22 cellular contexts compared by ENCODE assay signal in genomic region chr2:126849486-126849885, GRCh38. TPM values are rescaled to one million over a fixed set of nuclear protein-coding genes. Genes with fewer than 3 reads are reported as not detected.
A peak's percentile ranks its signal among the peaks of the same experiment; 100 is the strongest.
DNase-seq lines count a peak whose midpoint lies in the region; TF ChIP-seq lines count a peak whose summit lies in the region.
"Had no signal": no experiment of that assay in that cellular context is flagged by ENCODE, and none has a peak within 500 bp of the region (broad histone marks: within the 10 kb centered on the region; RNA-seq: fewer than 3 reads in every experiment).

No MANE protein-coding gene starts in this region.

- no peak overlapping the region for H3K4me3 Mint-ChIP-seq in activated CD4-positive, alpha-beta T cell treated with anti-CD3 and anti-CD28 coated beads, Interleukin-2, amount 10 ng/mL, durations not matched to agents 24 days and 14 days
- H3K4me3 Mint-ChIP-seq in type B pancreatic cell: no peak overlapping the region
- H3K4me3 Mint-ChIP-seq: CD14-positive monocyte; CD4-positive, alpha-beta memory T cell; GM23338; HFFc6 had no signal

- TF ChIP-seq EP300 in esophagus muscularis mucosa (IDR thresholded peaks at IDR 0.05): no peak

- H3K4ac ChIP-seq in neuronal stem cell (ENCODE audit: low read length): no peak overlapping the region

- H3K9me3 Mint-ChIP-seq in activated CD4-positive, alpha-beta T cell treated with anti-CD3 and anti-CD28 coated beads, Interleukin-2, amount 10 ng/mL, durations not matched to agents 24 days and 14 days: no peaks in the 10 kb centered on the region
- H3K9me3 Mint-ChIP-seq in type B pancreatic cell: no peaks in the 10 kb centered on the region
- H3K9me3 Mint-ChIP-seq: CD4-positive, alpha-beta memory T cell; GM23338; HFFc6 had no signal

- no peaks in the 10 kb centered on the region for H3K79me1 ChIP-seq in neuronal stem cell (ENCODE audit: low read depth, low read length)

- H3K4me1 Mint-ChIP-seq in activated CD4-positive, alpha-beta T cell treated with anti-CD3 and anti-CD28 coated beads, Interleukin-2, amount 10 ng/mL, durations not matched to agents 24 days and 14 days: no peaks in the 10 kb centered on the region
- no peaks in the 10 kb centered on the region for H3K4me1 Mint-ChIP-seq in type B pancreatic cell (ENCODE audit: unreplicated experiment)
- H3K4me1 Mint-ChIP-seq: CD4-positive, alpha-beta memory T cell; GM23338 had no signal

- no peaks in the 10 kb centered on the region for H3K36me3 Mint-ChIP-seq in activated CD4-positive, alpha-beta T cell treated with anti-CD3 and anti-CD28 coated beads, Interleukin-2, amount 10 ng/mL, durations not matched to agents 24 days and 14 days (ENCODE audit: low read depth)
- no peaks in the 10 kb centered on the region for H3K36me3 Mint-ChIP-seq in type B pancreatic cell
- H3K36me3 Mint-ChIP-seq: CD4-positive, alpha-beta memory T cell had no signal

- H3K9ac ChIP-seq in neuronal stem cell (ENCODE audit: low read depth, low read length, poor library complexity): no peak overlapping the region
- H3K9ac ChIP-seq: BLaER1 had no signal

- H3K4me3 ChIP-seq in esophagus muscularis mucosa: no peak overlapping the region
- no peak overlapping the region for H3K4me3 ChIP-seq in neuronal stem cell (ENCODE audit: low read length in 2 of 2)
- H3K4me3 ChIP-seq: A549, BLaER1, GM23338 had no signal

- WGBS in esophagus muscularis mucosa: 76% methylated on average over 4 of the region's 4 CpGs
- no CpG with 5 or more reads among the region's 4 CpGs for WGBS in neuronal stem cell (ENCODE audit: extremely low coverage in 2 of 2, insufficient read length in 2 of 2, insufficient replicate concordance in 1 of 2), 2 donors

- H3K23ac ChIP-seq in neuronal stem cell (ENCODE audit: low read depth, low read length, poor library complexity): peak overlapping the region; percentile 12

- H3K27me3 ChIP-seq in esophagus muscularis mucosa: no peaks in the 10 kb centered on the region
- H3K27me3 ChIP-seq in neuronal stem cell (ENCODE audit: control insufficient read depth in 3 of 3, insufficient read depth in 3 of 3, low read depth in 1 of 3, low read length in 3 of 3): no peaks in the 10 kb centered on the region
- H3K27me3 ChIP-seq: BLaER1 had no signal

- no peak overlapping the region for H2BK12ac ChIP-seq in neuronal stem cell (ENCODE audit: low read length)

- H2AFZ ChIP-seq in neuronal stem cell (ENCODE audit: low read length): no peak overlapping the region
- H2AFZ ChIP-seq: GM23338 had no signal

- H3K4me1 ChIP-seq in esophagus muscularis mucosa (no peaks in the 10 kb centered on the region), neuronal stem cell (ENCODE audit: control insufficient read depth in 2 of 2, insufficient read depth in 1 of 2, low read depth in 1 of 2, low read length in 2 of 2) (no peaks in the 10 kb centered on the region)
- H3K4me1 ChIP-seq: A549, BLaER1 had no signal

- peak overlapping the region; percentile 13 for H2AK5ac ChIP-seq in neuronal stem cell (ENCODE audit: low read depth, low read length)

- intact Hi-C loops in activated CD4-positive, alpha-beta T cell treated with anti-CD3 and anti-CD28 coated beads, Interleukin-2, amount 10 ng/mL, durations not matched to agents 24 days and 14 days (cut with micrococcal nuclease): no loop called here
- intact Hi-C loops in esophagus muscularis mucosa (cut with DNase I): no loop called here

- no peak overlapping the region for H2BK120ac ChIP-seq in neuronal stem cell (ENCODE audit: low read depth, low read length)

- peaks cover 9% of the 10 kb centered on the region for H3K27me3 Mint-ChIP-seq in activated CD4-positive, alpha-beta T cell treated with anti-CD3 and anti-CD28 coated beads, Interleukin-2, amount 10 ng/mL, durations not matched to agents 24 days and 14 days
- H3K27me3 Mint-ChIP-seq in type B pancreatic cell: peaks cover 15% of the 10 kb centered on the region

- DNase-seq in activated CD4-positive, alpha-beta T cell treated with anti-CD3 and anti-CD28 coated beads, Interleukin-2, amount 10 ng/mL, durations not matched to agents 24 days and 14 days: peak; percentile 29
- no peak for DNase-seq in activated CD4-positive, alpha-beta T cell treated with anti-CD3 and anti-CD28 coated beads, Interleukin-2, amount 50 U/mL, for 1 hour
- DNase-seq in esophagus muscularis mucosa (ENCODE audit: extremely low spot score) (peak; percentile 85), neuronal stem cell (ENCODE audit: low spot score) (no peak), type B pancreatic cell (ENCODE audit: extremely low spot score, unreplicated experiment) (peak; percentile 32), OCI-M2 (lab: John Stamatoyannopoulos, UW; ENCODE audit: unreplicated experiment) (no peak), GOT3 (lab: John Stamatoyannopoulos, UW) (no peak)
- no peak for DNase-seq in activated CD4-positive, alpha-beta T cell treated with anti-CD3 and anti-CD28 coated beads, Interleukin-2, amount 50 U/mL, for 4 hours
- DNase-seq: AML-193; CD4-positive, alpha-beta memory T cell; DMS153; DMS79; GDM1; H7; HFFc6 had no signal

- no peak overlapping the region for H4K91ac ChIP-seq in neuronal stem cell (ENCODE audit: low read depth, low read length, poor library complexity)

- TF ChIP-seq CTCF in esophagus muscularis mucosa (IDR thresholded peaks at IDR 0.05) (no peak), type B pancreatic cell (conservative IDR thresholded peaks at IDR 0.05) (no peak)

- no peak overlapping the region for H4K8ac ChIP-seq in neuronal stem cell (ENCODE audit: low read depth, low read length)

- peak overlapping the region; percentile 67 for H3K18ac ChIP-seq in neuronal stem cell (ENCODE audit: low read length)

- no peak overlapping the region for H3K4me2 ChIP-seq in neuronal stem cell (ENCODE audit: insufficient read depth, low read length, poor library complexity, severe bottlenecking)
- H3K4me2 ChIP-seq: A549, BLaER1, GM23338 had no signal

- H3K27ac ChIP-seq in esophagus muscularis mucosa (replicated peaks in 1 of 4): no peak overlapping the region
- H3K27ac ChIP-seq in neuronal stem cell (replicated peaks; ENCODE audit: low read length): no peak overlapping the region
- H3K27ac ChIP-seq: 22Rv1, A549, BLaER1 had no signal

- no peak for TF ChIP-seq POLR2A in esophagus muscularis mucosa (IDR thresholded peaks at IDR 0.05; ENCODE audit: low read depth)

- peak overlapping the region; percentile 34 for H2BK15ac ChIP-seq in neuronal stem cell (ENCODE audit: low read length)

- H3K9me3 ChIP-seq in esophagus muscularis mucosa (no peaks in the 10 kb centered on the region), neuronal stem cell (replicated peaks in 1 of 2; ENCODE audit: control insufficient read depth in 2 of 2, insufficient read depth in 1 of 2, low read depth in 1 of 2, low read length in 2 of 2) (no peaks in the 10 kb centered on the region)
- H3K9me3 ChIP-seq: A549, BLaER1 had no signal

- no peak overlapping the region for H2BK5ac ChIP-seq in neuronal stem cell (ENCODE audit: low read length)

- no peak overlapping the region for H3K27ac Mint-ChIP-seq in activated CD4-positive, alpha-beta T cell treated with anti-CD3 and anti-CD28 coated beads, Interleukin-2, amount 10 ng/mL, durations not matched to agents 24 days and 14 days
- no peak overlapping the region for H3K27ac Mint-ChIP-seq in type B pancreatic cell
- H3K27ac Mint-ChIP-seq: CD4-positive, alpha-beta memory T cell; GM23338; HFFc6 had no signal

- H3K36me3 ChIP-seq in esophagus muscularis mucosa (no peaks in the 10 kb centered on the region), neuronal stem cell (replicated peaks in 1 of 2; ENCODE audit: control insufficient read depth in 2 of 2, insufficient read depth in 2 of 2, low read length in 2 of 2) (no peaks in the 10 kb centered on the region)
- H3K36me3 ChIP-seq: BLaER1 had no signal

- H3K14ac ChIP-seq in neuronal stem cell (ENCODE audit: low read length): peak overlapping the region; percentile 21

RNA-seq across cellular contexts. Expression of gene TEX51, which starts 49.2 kb away (rescaled TPM):
- total RNA-seq in activated CD4-positive, alpha-beta T cell treated with anti-CD3 and anti-CD28 coated beads, Interleukin-2, amount 10 ng/mL, durations not matched to agents 24 days and 14 days: not detected in 2 replicates
- total RNA-seq in esophagus muscularis mucosa (not detected), type B pancreatic cell (ENCODE audit: low replicate concordance) (not detected in 2 replicates)
- not detected for polyA plus RNA-seq in neuronal stem cell (2013, experiment 1 of 2)
- not detected for polyA plus RNA-seq in neuronal stem cell (2013, experiment 2 of 2)
- total RNA-seq: CD4-positive, alpha-beta memory T cell; Daoy; GM23338; H7; HFFc6; HT-29 had no signal
- polyA plus RNA-seq: A549; CD14-positive monocyte; CD4-positive, alpha-beta memory T cell; GM23338 had no signal

Comparison
In these comparisons a context has a peak if more than half of its experiments do, and no peak if none do; other contexts are left out.
1. DNase-seq: peak in activated CD4-positive, alpha-beta T cell treated with anti-CD3 and anti-CD28 coated beads, Interleukin-2, amount 10 ng/mL, durations not matched to agents 24 days and 14 days (single experiment), esophagus muscularis mucosa (single experiment) and type B pancreatic cell (single experiment); none in activated CD4-positive, alpha-beta T cell treated with anti-CD3 and anti-CD28 coated beads, Interleukin-2, amount 50 U/mL, for 1 hour (single experiment), neuronal stem cell (single experiment), OCI-M2 (single experiment), activated CD4-positive, alpha-beta T cell treated with anti-CD3 and anti-CD28 coated beads, Interleukin-2, amount 50 U/mL, for 4 hours (0 of 2) and GOT3 (single experiment).